In the genomic region with DNA sequence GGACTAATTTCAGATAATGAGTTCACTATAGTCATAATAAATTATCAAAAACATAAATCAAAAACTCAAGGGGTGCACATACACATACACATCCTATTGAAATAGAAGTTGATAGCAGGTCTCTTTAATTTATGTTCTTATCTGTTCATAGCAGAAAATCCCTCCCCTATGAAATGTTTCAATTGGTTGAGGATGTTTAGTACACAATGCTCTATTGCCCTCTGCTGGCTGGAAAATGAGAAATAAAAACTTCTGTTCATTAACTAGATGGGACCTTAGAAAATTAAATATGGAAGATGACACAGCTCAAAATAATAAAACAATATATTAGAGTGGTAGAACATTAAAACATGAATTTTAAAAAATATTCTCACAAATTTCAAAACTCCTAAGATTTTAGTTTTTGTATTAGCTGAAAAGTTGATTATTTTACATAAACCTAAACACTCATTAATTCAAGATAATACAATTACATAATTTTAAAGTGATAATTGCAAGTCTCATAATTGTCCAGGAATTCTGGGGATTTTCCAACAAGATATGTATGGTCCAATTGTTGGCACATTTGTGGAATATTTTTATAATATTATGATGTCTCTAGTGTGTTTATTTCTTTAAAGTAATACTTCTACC, we compare ENCODE assay signal across 8 cellular contexts.
DNase-seq lines count a peak whose midpoint lies in the region; ATAC-seq, FAIRE-seq and TF ChIP-seq lines count a peak whose summit lies in the region.

No MANE protein-coding gene starts in this region.

- TF ChIP-seq POLR2A in endothelial cell of umbilical vein (IDR thresholded peaks at IDR 0.05; ENCODE audit: low read depth, low read length) = no peak

- no TSS peak for BruUV-seq in OCI-LY7 (replicated peaks; lab: Mats Ljungman, UMichigan)
- no TSS peak for BruUV-seq in endothelial cell of umbilical vein (replicated peaks; lab: Mats Ljungman, UMichigan)

- no peaks in the 10 kb centered on the region for H3K27me3 ChIP-seq in endothelial cell of umbilical vein (ENCODE audit: control insufficient read depth in 2 of 2, insufficient read depth in 2 of 2, low read length in 2 of 2)
- H3K27me3 ChIP-seq in right cardiac atrium (ENCODE audit: control insufficient read depth, insufficient read depth) = no peaks in the 10 kb centered on the region

- H3K9me1 ChIP-seq in endothelial cell of umbilical vein (replicated peaks; ENCODE audit: control insufficient read depth, extremely low read depth, insufficient read depth, low read length) = no peaks in the 10 kb centered on the region

- H3K4me1 ChIP-seq in OCI-LY7 (ENCODE audit: insufficient read depth, low read length, poor library complexity, severe bottlenecking) (no peaks in the 10 kb centered on the region), endothelial cell of umbilical vein (ENCODE audit: control insufficient read depth, extremely low read depth, insufficient read depth, low read length) (peaks cover 2% of the 10 kb centered on the region), right cardiac atrium (ENCODE audit: control insufficient read depth, insufficient read depth, low read length) (no peaks in the 10 kb centered on the region)

- H3K4me2 ChIP-seq in OCI-LY7 (ENCODE audit: low read length) (no peak overlapping the region), endothelial cell of umbilical vein (ENCODE audit: insufficient read depth, low read length) (no peak overlapping the region)

- ATAC-seq in HG03521 (IDR thresholded peaks at IDR 0.05; ENCODE audit: unreplicated experiment) (peak; percentile 48), right cardiac atrium (no peak)

- intact Hi-C loops in OCI-LY7 (cut with micrococcal nuclease; ENCODE audit: unreplicated experiment) = loop anchor here (1.0 kb wide), 1 partner anchor 374 kb away; no protein-coding TSS in a partner anchor
- intact Hi-C loops in endothelial cell of umbilical vein (cut with micrococcal nuclease) = loop anchor here (1.0 to 10.0 kb wide), 3 partner anchors 56 to 1688 kb away; no protein-coding TSS in a partner anchor
- intact Hi-C loops in posterior vena cava (cut with DNase I) = loop anchor here (10.0 kb wide), 1 partner anchor 378 kb away; no protein-coding TSS in a partner anchor
- intact Hi-C loops in right cardiac atrium (cut with DNase I) = loop anchor here (2.0 to 5.0 kb wide), 3 partner anchors 371 to 374 kb away; no protein-coding TSS in a partner anchor

- no peaks in the 10 kb centered on the region for H3K36me3 ChIP-seq in OCI-LY7 (ENCODE audit: insufficient read depth, low read length)
- H3K36me3 ChIP-seq in endothelial cell of umbilical vein (ENCODE audit: control insufficient read depth in 2 of 2, extremely low read depth in 1 of 2, insufficient read depth in 2 of 2, low read length in 2 of 2) = no peaks in the 10 kb centered on the region

- DNase-seq in NOMO-1 treated with DMSO at 0.1 percent for 48 hours (lab: John Stamatoyannopoulos, UW; ENCODE audit: unreplicated experiment) (peak; percentile 51), NOMO-1 treated with dmso at 0.1 percent for 144 hours (lab: John Stamatoyannopoulos, UW; ENCODE audit: unreplicated experiment) (no peak), OCI-LY7 (ENCODE audit: low spot score) (peak; percentile 41), endothelial cell of umbilical vein (ENCODE audit: low read depth, low spot score) (peak; percentile 62), pons (ENCODE audit: low spot score) (peak; percentile 80), posterior vena cava (ENCODE audit: low spot score) (no peak), right cardiac atrium (no peak)

- H3K27ac ChIP-seq in OCI-LY7 (ENCODE audit: low read depth, low read length, poor library complexity, severe bottlenecking) = no peak overlapping the region
- no peak overlapping the region for H3K27ac ChIP-seq in endothelial cell of umbilical vein (ENCODE audit: insufficient read depth, low read depth, low read length)
- H3K27ac ChIP-seq in right cardiac atrium (ENCODE audit: low read length) = no peak overlapping the region

- H3K79me2 ChIP-seq in OCI-LY7 (ENCODE audit: insufficient read depth, low read depth, low read length) (no peaks in the 10 kb centered on the region), endothelial cell of umbilical vein (ENCODE audit: control insufficient read depth, insufficient read depth, low read length) (no peaks in the 10 kb centered on the region)

- POLR2A ChIA-PET in OCI-LY7 (lab: Charles Lee) (interaction anchor here (0.6 to 0.7 kb wide), 3 partner anchors 12 to 535 kb away, joined by 3 read pairs; no protein-coding TSS in a partner anchor), endothelial cell of umbilical vein (lab: Charles Lee) (no interaction called here)

- peak; percentile 84 for TF ChIP-seq CTCF in OCI-LY7 (conservative IDR thresholded peaks at IDR 0.05; ENCODE audit: low read length)
- peak; percentile 31 to 32 for TF ChIP-seq CTCF in endothelial cell of umbilical vein (IDR thresholded peaks at IDR 0.05; ENCODE audit: extremely low read depth in 1 of 2, insufficient read depth in 1 of 2, low read depth in 1 of 2, low read length in 2 of 2)

- no peak overlapping the region for H3K4me3 ChIP-seq in OCI-LY7 (ENCODE audit: low read depth, low read length, poor library complexity, severe bottlenecking)
- no peak overlapping the region for H3K4me3 ChIP-seq in endothelial cell of umbilical vein (replicated peaks in 1 of 3; ENCODE audit: insufficient read depth in 1 of 3, low read depth in 1 of 3, low read length in 3 of 3)
- no peak overlapping the region for H3K4me3 ChIP-seq in right cardiac atrium (ENCODE audit: low read length)

- no peaks in the 10 kb centered on the region for H3K9me2 ChIP-seq in OCI-LY7 (ENCODE audit: insufficient read depth, low read length)

- H3K9me3 ChIP-seq in OCI-LY7 (ENCODE audit: low read length) (no peaks in the 10 kb centered on the region), endothelial cell of umbilical vein (replicated peaks; ENCODE audit: control insufficient read depth, insufficient read depth, low read length) (no peaks in the 10 kb centered on the region), right cardiac atrium (ENCODE audit: control insufficient read depth, low read length) (no peaks in the 10 kb centered on the region)

- CTCF ChIA-PET in OCI-LY7 (lab: Charles Lee; ENCODE audit: unreplicated experiment) = no interaction called here
- CTCF ChIA-PET in endothelial cell of umbilical vein (lab: Charles Lee) = interaction anchor here (0.7 to 6.6 kb wide), 16 partner anchors 9 to 1994 kb away, joined by 3 to 62 read pairs (median 6); no protein-coding TSS in a partner anchor

- FAIRE-seq in endothelial cell of umbilical vein (lab: Jason Lieb, UNC) = peak; percentile 72

- dilution Hi-C loops in endothelial cell of umbilical vein (cut with MboI; ENCODE audit: extremely low pct_ligation_motif_present, low sequenced_read_pairs) = no loop called here

- no peak overlapping the region for H3K9ac ChIP-seq in endothelial cell of umbilical vein (replicated peaks; ENCODE audit: extremely low read depth, insufficient read depth, low read length)

- H2AFZ ChIP-seq in OCI-LY7 (ENCODE audit: low read length) (no peak overlapping the region), endothelial cell of umbilical vein (ENCODE audit: low read depth, low read length) (no peak overlapping the region)

- H4K20me1 ChIP-seq in OCI-LY7 (ENCODE audit: insufficient read depth, low read length) = no peaks in the 10 kb centered on the region
- no peaks in the 10 kb centered on the region for H4K20me1 ChIP-seq in endothelial cell of umbilical vein (replicated peaks; ENCODE audit: control insufficient read depth, extremely low read depth, insufficient read depth, low read length)

TF ChIP-seq in endothelial cell of umbilical vein, 7 proteins besides CTCF, POLR2A, EP300 and RAD21:
- TF ChIP-seq POLR2AphosphoS5 (IDR thresholded peaks at IDR 0.05; ENCODE audit: insufficient read depth, low read depth, low read length) = no peak
- TF ChIP-seq FOS (IDR thresholded peaks at IDR 0.05; ENCODE audit: borderline replicate concordance, insufficient read depth, low read length) = no peak
- TF ChIP-seq JUN (IDR thresholded peaks at IDR 0.05; ENCODE audit: borderline replicate concordance, insufficient read depth, insufficient read length, low read depth) = no peak
- no peak for TF ChIP-seq MYC (IDR thresholded peaks at IDR 0.05; ENCODE audit: low read depth, low read length)
- TF ChIP-seq GATA2 (IDR thresholded peaks at IDR 0.05; ENCODE audit: insufficient read depth, insufficient read length, low read depth, low read length) = no peak
- TF ChIP-seq EZH2 (IDR thresholded peaks at IDR 0.05; ENCODE audit: borderline replicate concordance, low read depth, low read length, severe bottlenecking) = no peak

Comparison
In these comparisons a context has a peak if more than half of its experiments do, and no peak if none do; other contexts are left out.
1. DNase-seq: peak in NOMO-1 treated with DMSO at 0.1 percent for 48 hours (single experiment), OCI-LY7 (single experiment), endothelial cell of umbilical vein (single experiment) and pons (single experiment); none in NOMO-1 treated with dmso at 0.1 percent for 144 hours (single experiment), posterior vena cava (single experiment) and right cardiac atrium (0 of 3).